Comparison of ENCODE assay signal across 27 cellular contexts in genomic region chr14:57848353-57848752, GRCh38. TPM values are rescaled to one million over a fixed set of nuclear protein-coding genes. Genes with fewer than 3 reads are reported as not detected.
"Had no signal": no experiment of that assay in that cellular context is flagged by ENCODE, and none has a peak within 500 bp of the region (broad histone marks: within the 10 kb centered on the region; RNA-seq: fewer than 3 reads in every experiment).

No MANE protein-coding gene starts in this region.

- H3K4me3 Mint-ChIP-seq: activated naive CD4-positive, alpha-beta T cell treated with anti-CD3 and anti-CD28 coated beads for 36 hours; activated naive CD8-positive, alpha-beta T cell treated with anti-CD3 and anti-CD28 coated beads, Interleukin-2, amount 10 ng/mL, durations not matched to agents 7 days and 5 days; activated T-cell treated with anti-CD3 and anti-CD28 coated beads, Interleukin-2, amount 50 U/mL, for 4 hours; nephron; stimulated activated naive CD8-positive, alpha-beta T cell treated with anti-CD3 and anti-CD28 coated beads, Interleukin-15, amount 100 ng/mL, for 72 hours; WTC11 had no signal

- H3K36me3 Mint-ChIP-seq: activated naive CD8-positive, alpha-beta T cell treated with anti-CD3 and anti-CD28 coated beads, Interleukin-2, amount 10 ng/mL, durations not matched to agents 7 days and 5 days; WTC11 had no signal

- H3K9me3 ChIP-seq: left ventricle myocardium inferior, neutrophil, pancreas, psoas muscle, right atrium auricular region, transverse colon had no signal

- H3K36me3 ChIP-seq: left ventricle myocardium inferior, neutrophil, pancreas, right atrium auricular region, transverse colon had no signal

- DNase-seq: activated CD4-positive, alpha-beta T cell treated with anti-CD3 and anti-CD28 coated beads, Interleukin-2, amount 50 U/mL, for 4 hours; activated CD8-positive, alpha-beta memory T cell treated with anti-CD3 and anti-CD28 coated beads for 24 hours; activated CD8-positive, alpha-beta memory T cell treated with anti-CD3 and anti-CD28 coated beads, Interleukin-2, amount 50 U/mL, for 48 hours; activated naive CD4-positive, alpha-beta T cell treated with anti-CD3 and anti-CD28 coated beads for 36 hours; activated naive CD8-positive, alpha-beta T cell treated with anti-CD3 and anti-CD28 coated beads, Interleukin-2, amount 10 ng/mL, durations not matched to agents 7 days and 5 days; activated T-cell treated with anti-CD3 and anti-CD28 coated beads, Interleukin-2, amount 50 U/mL, for 4 hours; cerebellar nuclear complex; cortex of kidney; glutamatergic neuron; hippocampal formation; kidney glomerular epithelial cell; left ventricle myocardium inferior; pancreas; psoas muscle; stimulated activated CD4-positive, alpha-beta T cell treated with anti-CD3 and anti-CD28 coated beads, Interleukin-1b, Interleukin-23, amount 100 ng/mL, for 48 hours; stimulated activated naive CD8-positive, alpha-beta T cell treated with anti-CD3 and anti-CD28 coated beads, Interleukin-15, amount 100 ng/mL, for 72 hours; T-helper 1 cell; transverse colon had no signal

- H3K4me3 ChIP-seq: left ventricle myocardium inferior, pancreas, psoas muscle, right atrium auricular region, skin epidermis, transverse colon had no signal

- H3K27me3 Mint-ChIP-seq: activated naive CD8-positive, alpha-beta T cell treated with anti-CD3 and anti-CD28 coated beads, Interleukin-2, amount 10 ng/mL, durations not matched to agents 7 days and 5 days had no signal

- H3K4me1 Mint-ChIP-seq: activated naive CD8-positive, alpha-beta T cell treated with anti-CD3 and anti-CD28 coated beads, Interleukin-2, amount 10 ng/mL, durations not matched to agents 7 days and 5 days; stimulated activated naive CD8-positive, alpha-beta T cell treated with anti-CD3 and anti-CD28 coated beads, Interleukin-15, amount 100 ng/mL, for 72 hours; WTC11 had no signal

- H3K27me3 ChIP-seq: neutrophil, pancreas, right atrium auricular region, transverse colon had no signal

- H3K27ac Mint-ChIP-seq: activated naive CD4-positive, alpha-beta T cell treated with anti-CD3 and anti-CD28 coated beads for 36 hours; activated naive CD8-positive, alpha-beta T cell treated with anti-CD3 and anti-CD28 coated beads, Interleukin-2, amount 10 ng/mL, durations not matched to agents 7 days and 5 days; stimulated activated naive CD8-positive, alpha-beta T cell treated with anti-CD3 and anti-CD28 coated beads, Interleukin-15, amount 100 ng/mL, for 72 hours; WTC11 had no signal

- H3K4me1 ChIP-seq: left ventricle myocardium inferior, pancreas, psoas muscle, right atrium auricular region, transverse colon had no signal

- H3K27ac ChIP-seq: epithelial cell of prostate, left ventricle myocardium inferior, neutrophil, pancreas, psoas muscle, right atrium auricular region, transverse colon had no signal

- H3K9me3 Mint-ChIP-seq: activated naive CD4-positive, alpha-beta T cell treated with anti-CD3 and anti-CD28 coated beads for 36 hours; activated naive CD8-positive, alpha-beta T cell treated with anti-CD3 and anti-CD28 coated beads, Interleukin-2, amount 10 ng/mL, durations not matched to agents 7 days and 5 days; activated T-cell treated with anti-CD3 and anti-CD28 coated beads, Interleukin-2, amount 50 U/mL, for 4 hours; nephron; stimulated activated naive CD8-positive, alpha-beta T cell treated with anti-CD3 and anti-CD28 coated beads, Interleukin-15, amount 100 ng/mL, for 72 hours; WTC11 had no signal

- ATAC-seq: activated T-cell treated with anti-CD3 and anti-CD28 coated beads, Interleukin-2, amount 50 U/mL, for 4 hours; pancreas; psoas muscle; stimulated activated naive CD8-positive, alpha-beta T cell treated with anti-CD3 and anti-CD28 coated beads, Interleukin-15, amount 100 ng/mL, for 72 hours; WTC11 had no signal

RNA-seq across cellular contexts. Expression of gene SLC35F4, which starts 17.5 kb away (rescaled TPM):
- total RNA-seq: activated naive CD4-positive, alpha-beta T cell treated with anti-CD3 and anti-CD28 coated beads for 36 hours; activated naive CD8-positive, alpha-beta T cell treated with anti-CD3 and anti-CD28 coated beads, Interleukin-2, amount 10 ng/mL, durations not matched to agents 7 days and 5 days; activated T-cell treated with anti-CD3 and anti-CD28 coated beads, Interleukin-2, amount 50 U/mL, for 4 hours; fibroblast of lung; left ventricle myocardium inferior; mononuclear cell; myocyte; psoas muscle; right atrium auricular region; transverse colon; WTC11 had no signal
- polyA plus RNA-seq: fibroblast of lung, psoas muscle had no signal
